Comparison of ENCODE assay signal across 10 cellular contexts in genomic region chr20:1377341-1377871, GRCh38. TPM values are rescaled to one million over a fixed set of nuclear protein-coding genes. Genes with fewer than 3 reads are reported as not detected.
DNase-seq lines count a peak whose midpoint lies in the region; ATAC-seq and TF ChIP-seq lines count a peak whose summit lies in the region.
"Had no signal": no experiment of that assay in that cellular context is flagged by ENCODE, and none has a peak within 500 bp of the region (broad histone marks: within the 10 kb centered on the region; RNA-seq: fewer than 3 reads in every experiment).

No MANE protein-coding gene starts in this region.

- H3K4me3 Mint-ChIP-seq in CD8-positive, alpha-beta T cell = peak overlapping the region; percentile 42
- peak overlapping the region; percentile 54 for H3K4me3 Mint-ChIP-seq in activated naive CD8-positive, alpha-beta T cell
- peak overlapping the region in 9 of 10 donors; percentile 5 to 61 (median 45) for H3K4me3 Mint-ChIP-seq in naive thymus-derived CD8-positive, alpha-beta T cell

- peaks cover 33% of the 10 kb centered on the region for H3F3A ChIP-seq in GM23248 (ENCODE audit: insufficient read depth)

- no peak for TF ChIP-seq CTCF in CD8-positive, alpha-beta T cell (IDR thresholded peaks at IDR 0.05)
- TF ChIP-seq CTCF in WERI-Rb-1 (IDR thresholded peaks at IDR 0.05; ENCODE audit: low read depth, low read length) = no peak

- peak overlapping the region; percentile 2 for H3K4me2 ChIP-seq in GM23248 (ENCODE audit: unreplicated experiment)

- peaks cover 91% of the 10 kb centered on the region for H3K4me1 Mint-ChIP-seq in CD8-positive, alpha-beta T cell (ENCODE audit: low read depth)
- peaks cover 91% of the 10 kb centered on the region for H3K4me1 Mint-ChIP-seq in activated naive CD8-positive, alpha-beta T cell (ENCODE audit: low read depth)
- peaks cover 53 to 92% (median 88%) of the 10 kb centered on the region in 4 donors for H3K4me1 Mint-ChIP-seq in naive thymus-derived CD8-positive, alpha-beta T cell

- intact Hi-C loops in CD8-positive, alpha-beta T cell (cut with DNase I, micrococcal nuclease) = no loop called here

- peaks cover 73% of the 10 kb centered on the region for H3K4me1 ChIP-seq in CD8-positive, alpha-beta T cell (ENCODE audit: insufficient read depth, low read length)
- peaks cover 48% of the 10 kb centered on the region for H3K4me1 ChIP-seq in GM23248 (ENCODE audit: insufficient read depth)

- no peaks in the 10 kb centered on the region for H3K9me3 ChIP-seq in CD8-positive, alpha-beta T cell (ENCODE audit: low read length)
- H3K9me3 ChIP-seq in GM23248 (ENCODE audit: low read depth) (no peaks in the 10 kb centered on the region), MG63 (no peaks in the 10 kb centered on the region), WERI-Rb-1 (ENCODE audit: severe bottlenecking) (no peaks in the 10 kb centered on the region)

- H4K20me1 ChIP-seq in GM23248 (ENCODE audit: insufficient read depth) = peaks cover 19% of the 10 kb centered on the region; the same call in 1 of the 2 replicates

- no peak for DNase-seq in CD8-positive, alpha-beta T cell
- DNase-seq in GM23248 = no peak
- DNase-seq in naive thymus-derived CD8-positive, alpha-beta T cell = no peak
- DNase-seq in MG63 = no peak
- DNase-seq in WERI-Rb-1 = no peak
- DNase-seq in epidermal melanocyte (ENCODE audit: insufficient read length, low spot score) = no peak
- DNase-seq: NCI-H2081 treated with DMSO at 0.1 percent for 48 hours had no signal

- H3K9me2 ChIP-seq in GM23248 (ENCODE audit: insufficient read depth) = no peaks in the 10 kb centered on the region

- POLR2A ChIA-PET in CD8-positive, alpha-beta T cell (lab: Charles Lee) = no interaction called here
- POLR2A ChIA-PET in naive thymus-derived CD8-positive, alpha-beta T cell (lab: Charles Lee) = no interaction called here

- CTCF ChIA-PET in CD8-positive, alpha-beta T cell (lab: Charles Lee) = interaction anchor here (0.6 to 1.2 kb wide), 2 partner anchors 14 to 1583 kb away, joined by 3 to 5 read pairs; no protein-coding TSS in a partner anchor

- no peak for ATAC-seq in CD8-positive, alpha-beta T cell
- peak in 1 of 2 donors; percentile 22 for ATAC-seq in naive thymus-derived CD8-positive, alpha-beta T cell
- ATAC-seq in HG03095 (IDR thresholded peaks at IDR 0.05; ENCODE audit: unreplicated experiment) = no peak

- peaks cover 100% of the 10 kb centered on the region for H3K79me2 ChIP-seq in GM23248 (ENCODE audit: insufficient read depth)

- H3K27ac ChIP-seq in CD8-positive, alpha-beta T cell (ENCODE audit: low read depth, low read length) = no peak overlapping the region
- peak overlapping the region; percentile 31 for H3K27ac ChIP-seq in GM23248
- H3K27ac ChIP-seq in WERI-Rb-1 = no peak overlapping the region
- H3K27ac ChIP-seq: HL-60 had no signal

- no peaks in the 10 kb centered on the region for H3K9me3 Mint-ChIP-seq in CD8-positive, alpha-beta T cell
- H3K9me3 Mint-ChIP-seq in activated naive CD8-positive, alpha-beta T cell (ENCODE audit: low read depth) = no peaks in the 10 kb centered on the region
- H3K9me3 Mint-ChIP-seq in naive thymus-derived CD8-positive, alpha-beta T cell = no peaks in the 10 kb centered on the region

- 81 to 88% methylated on average over 5 of the region's 5 CpGs for WGBS in GM23248 (ENCODE audit: low coverage in 1 of 2, low lambda C conversion rate in 2 of 2, missing lambda C conversion rate in 2 of 2), 2 experiments

- in situ Hi-C loops in GM23248 (cut with MboI) = no loop called here

- peak overlapping the region; percentile 66 for H3K27ac Mint-ChIP-seq in CD8-positive, alpha-beta T cell
- peak overlapping the region; percentile 86 for H3K27ac Mint-ChIP-seq in activated naive CD8-positive, alpha-beta T cell
- peak overlapping the region in 9 of 10 donors; percentile 32 to 86 (median 77) for H3K27ac Mint-ChIP-seq in naive thymus-derived CD8-positive, alpha-beta T cell

- no peaks in the 10 kb centered on the region for H3K27me3 Mint-ChIP-seq in CD8-positive, alpha-beta T cell (ENCODE audit: low read depth)
- no peaks in the 10 kb centered on the region for H3K27me3 Mint-ChIP-seq in activated naive CD8-positive, alpha-beta T cell
- no peaks in the 10 kb centered on the region for H3K27me3 Mint-ChIP-seq in naive thymus-derived CD8-positive, alpha-beta T cell

- H3K36me3 ChIP-seq in CD8-positive, alpha-beta T cell (ENCODE audit: insufficient read depth, low read length) = peaks cover 20% of the 10 kb centered on the region
- H3K36me3 ChIP-seq in GM23248 (ENCODE audit: low read depth) (peaks cover 3% of the 10 kb centered on the region; the same call in 1 of the 2 replicates), MG63 (peaks cover 25% of the 10 kb centered on the region), WERI-Rb-1 (peaks cover 19% of the 10 kb centered on the region)

- no peak overlapping the region for H3K9ac ChIP-seq in GM23248

- no peak overlapping the region for H3K4me3 ChIP-seq in CD8-positive, alpha-beta T cell (ENCODE audit: low read depth, low read length)
- H3K4me3 ChIP-seq in GM23248 = no peak overlapping the region
- H3K4me3 ChIP-seq in MG63 = no peak overlapping the region
- no peak overlapping the region for H3K4me3 ChIP-seq in WERI-Rb-1 (ENCODE audit: low read depth, low read length)

- H2AFZ ChIP-seq in GM23248 = no peak overlapping the region

- no peaks in the 10 kb centered on the region for H3K27me3 ChIP-seq in CD8-positive, alpha-beta T cell (ENCODE audit: insufficient read depth, low read length)
- H3K27me3 ChIP-seq in GM23248 (replicated peaks; ENCODE audit: insufficient read depth) = no peaks in the 10 kb centered on the region
- no peaks in the 10 kb centered on the region for H3K27me3 ChIP-seq in MG63
- no peaks in the 10 kb centered on the region for H3K27me3 ChIP-seq in WERI-Rb-1 (ENCODE audit: insufficient read depth, low read depth, severe bottlenecking)

- peaks cover 73% of the 10 kb centered on the region for H3K36me3 Mint-ChIP-seq in CD8-positive, alpha-beta T cell
- peaks cover 7% of the 10 kb centered on the region for H3K36me3 Mint-ChIP-seq in activated naive CD8-positive, alpha-beta T cell
- peaks cover 0 to 47% (median 8%) of the 10 kb centered on the region in 3 donors for H3K36me3 Mint-ChIP-seq in naive thymus-derived CD8-positive, alpha-beta T cell

RNA-seq across cellular contexts. Expression of gene FKBP1A, which starts 15.4 kb away (rescaled TPM):
- total RNA-seq in CD8-positive, alpha-beta T cell = 10 to 100 TPM; 34.0 to 36.8 TPM
- total RNA-seq in GM23248 (2014; rRNA removed; shearing (Covaris generic)) = 150 and 162 TPM in 2 replicates
- polyA plus RNA-seq in GM23248 (2016; fragmentation: Nextera tagmentation; extraction: Ambion mirVana) = 844 and 887 TPM in 2 replicates
- 10 to 100 TPM; 79.0 to 79.4 TPM for total RNA-seq in naive thymus-derived CD8-positive, alpha-beta T cell
- polyA plus RNA-seq in naive thymus-derived CD8-positive, alpha-beta T cell = 10 to 100 TPM; 47.2 to 50.4 (median 50.1) TPM
- 146 TPM in 2 replicates for total RNA-seq in MG63 (2014; rRNA removed; shearing (Covaris generic); ENCODE audit: low replicate concordance)

RNA-seq across cellular contexts. Expression of gene SDCBP2, which starts 48.5 kb away (rescaled TPM):
- 1 to 10 TPM; 1.2 TPM for total RNA-seq in CD8-positive, alpha-beta T cell
- total RNA-seq in GM23248 (2014; rRNA removed; shearing (Covaris generic)) = 4.9 and 5.5 TPM in 2 replicates
- polyA plus RNA-seq in GM23248 (2016; fragmentation: Nextera tagmentation; extraction: Ambion mirVana) = 4.1 and 4.2 TPM in 2 replicates
- 1 to 10 TPM; 2.7 to 3.3 TPM for total RNA-seq in naive thymus-derived CD8-positive, alpha-beta T cell
- 1 to 10 TPM in 1 of 3 donors, under 1 TPM in 2; 0.81 to 1.5 (median 0.98) TPM for polyA plus RNA-seq in naive thymus-derived CD8-positive, alpha-beta T cell
- total RNA-seq in MG63 (2014; rRNA removed; shearing (Covaris generic); ENCODE audit: low replicate concordance) = 4.9 TPM in 1 of 2 replicates, not detected in the other
